Comparison of ENCODE assay signal across 1 cellular context in genomic region chr1:223844521-223844961, GRCh38.
TF ChIP-seq lines count a peak whose summit lies in the region.

No MANE protein-coding gene starts in this region.

TF ChIP-seq in K562, 482 proteins besides CTCF, POLR2A, EP300 and RAD21 (continued from another document and continues in another):
- TF ChIP-seq ZNF280A (IDR thresholded peaks at IDR 0.05; ENCODE audit: low read depth, partially characterized antibody) (no peak), MAFG (tag; conservative IDR thresholded peaks at IDR 0.05) (no peak), ZNF239 (CRISPR knock-in tag; IDR thresholded peaks at IDR 0.05) (no peak), MYC (IDR thresholded peaks at IDR 0.05; ENCODE audit: low read depth, low read length) (0 out of 2 replicates have a peak, but pooled peaks have one; percentile 28), MYC (CRISPR knock-in tag; IDR thresholded peaks at IDR 0.05; ENCODE audit: borderline replicate concordance, low read depth) (no peak), DPF2 (IDR thresholded peaks at IDR 0.05) (no peak), ZC3H11A (IDR thresholded peaks at IDR 0.05; ENCODE audit: low read depth, low read length) (no peak), ATF3 (IDR thresholded peaks at IDR 0.05) (0 out of 2 replicates have a peak, but pooled peaks have one; percentile 10), ATF3 (CRISPR knock-in tag; conservative IDR thresholded peaks at IDR 0.05) (no peak), FOXK1 (CRISPR knock-in tag; IDR thresholded peaks at IDR 0.05; ENCODE audit: borderline replicate concordance) (no peak), PPARD (CRISPR knock-in tag; IDR thresholded peaks at IDR 0.05) (no peak), ZNF431 (CRISPR knock-in tag; IDR thresholded peaks at IDR 0.05) (no peak), STAG1 (CRISPR knock-in tag; IDR thresholded peaks at IDR 0.05; ENCODE audit: borderline replicate concordance) (no peak), RAD51 (IDR thresholded peaks at IDR 0.05; ENCODE audit: borderline replicate concordance, low read depth) (no peak), CREB3L1 (IDR thresholded peaks at IDR 0.05; ENCODE audit: borderline replicate concordance, low read depth) (no peak), GTF2A2 (tag; IDR thresholded peaks at IDR 0.05) (no peak), ZNF584 (CRISPR knock-in tag; IDR thresholded peaks at IDR 0.05; ENCODE audit: low read depth) (no peak), CCAR2 (IDR thresholded peaks at IDR 0.05; ENCODE audit: low read depth, low read length) (no peak), RBBP5 (IDR thresholded peaks at IDR 0.05; ENCODE audit: borderline replicate concordance, insufficient read depth, low read length, poor library complexity, severe bottlenecking) (no peak), YY1 (IDR thresholded peaks at IDR 0.05; ENCODE audit: borderline replicate concordance in 1 of 3, control insufficient read depth in 1 of 3, extremely low read depth in 1 of 3, insufficient read depth in 3 of 3, insufficient read length in 1 of 3, insufficient replicate concordance in 2 of 3, low read depth in 1 of 3, low read length in 2 of 3) (peak in 1 of 3 experiments; percentile 75), CBFA2T2 (conservative IDR thresholded peaks at IDR 0.05) (no peak), GABPA (tag; conservative IDR thresholded peaks at IDR 0.05; ENCODE audit: low read depth) (no peak), L3MBTL2 (IDR thresholded peaks at IDR 0.05) (no peak), SMARCA5 (IDR thresholded peaks at IDR 0.05) (no peak), NR2F6 (CRISPR knock-in tag; IDR thresholded peaks at IDR 0.05) (no peak), JUND (IDR thresholded peaks at IDR 0.05; ENCODE audit: borderline replicate concordance, low read depth, low read length) (no peak), JUND (tag; IDR thresholded peaks at IDR 0.05; ENCODE audit: borderline replicate concordance, low read depth, low read length) (0 out of 3 replicates have a peak, but pooled peaks have one; percentile 34), TOE1 (IDR thresholded peaks at IDR 0.05; ENCODE audit: borderline replicate concordance) (no peak), TOE1 (CRISPR knock-in tag; IDR thresholded peaks at IDR 0.05; ENCODE audit: borderline replicate concordance, low read depth) (no peak), RBM39 (optimal IDR thresholded peaks at IDR 0.05; ENCODE audit: low read depth, low read length) (no peak), HNRNPLL (IDR thresholded peaks at IDR 0.05; ENCODE audit: low read depth, low read length, poor library complexity, severe bottlenecking) (no peak), ZFP1 (CRISPR knock-in tag; IDR thresholded peaks at IDR 0.05) (0 out of 2 replicates have a peak, but pooled peaks have one; percentile 18), ATF1 (CRISPR knock-in tag; IDR thresholded peaks at IDR 0.05) (no peak), ATF1 (tag; IDR thresholded peaks at IDR 0.05) (0 out of 2 replicates have a peak, but pooled peaks have one; percentile 5), FIP1L1 (IDR thresholded peaks at IDR 0.05; ENCODE audit: low read depth, low read length, poor library complexity, severe bottlenecking) (no peak), MAFK (IDR thresholded peaks at IDR 0.05; ENCODE audit: low read length) (no peak), FOXA3 (CRISPR knock-in tag; conservative IDR thresholded peaks at IDR 0.05 in 1 of 2, IDR thresholded peaks at IDR 0.05 in 1 of 2) (no peak), DLX4 (CRISPR knock-in tag; IDR thresholded peaks at IDR 0.05) (no peak), XRCC3 (IDR thresholded peaks at IDR 0.05) (no peak), VEZF1 (CRISPR knock-in tag; IDR thresholded peaks at IDR 0.05) (no peak), BHLHE40 (IDR thresholded peaks at IDR 0.05; ENCODE audit: low read length) (no peak), ZEB2 (IDR thresholded peaks at IDR 0.05) (no peak)
- TF ChIP-seq, protein P1, sequence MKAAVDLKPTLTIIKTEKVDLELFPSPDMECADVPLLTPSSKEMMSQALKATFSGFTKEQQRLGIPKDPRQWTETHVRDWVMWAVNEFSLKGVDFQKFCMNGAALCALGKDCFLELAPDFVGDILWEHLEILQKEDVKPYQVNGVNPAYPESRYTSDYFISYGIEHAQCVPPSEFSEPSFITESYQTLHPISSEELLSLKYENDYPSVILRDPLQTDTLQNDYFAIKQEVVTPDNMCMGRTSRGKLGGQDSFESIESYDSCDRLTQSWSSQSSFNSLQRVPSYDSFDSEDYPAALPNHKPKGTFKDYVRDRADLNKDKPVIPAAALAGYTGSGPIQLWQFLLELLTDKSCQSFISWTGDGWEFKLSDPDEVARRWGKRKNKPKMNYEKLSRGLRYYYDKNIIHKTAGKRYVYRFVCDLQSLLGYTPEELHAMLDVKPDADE (conservative IDR thresholded peaks at IDR 0.05; ENCODE audit: control insufficient read depth, low read depth, low read length), result no peak
- TF ChIP-seq, protein P2, sequence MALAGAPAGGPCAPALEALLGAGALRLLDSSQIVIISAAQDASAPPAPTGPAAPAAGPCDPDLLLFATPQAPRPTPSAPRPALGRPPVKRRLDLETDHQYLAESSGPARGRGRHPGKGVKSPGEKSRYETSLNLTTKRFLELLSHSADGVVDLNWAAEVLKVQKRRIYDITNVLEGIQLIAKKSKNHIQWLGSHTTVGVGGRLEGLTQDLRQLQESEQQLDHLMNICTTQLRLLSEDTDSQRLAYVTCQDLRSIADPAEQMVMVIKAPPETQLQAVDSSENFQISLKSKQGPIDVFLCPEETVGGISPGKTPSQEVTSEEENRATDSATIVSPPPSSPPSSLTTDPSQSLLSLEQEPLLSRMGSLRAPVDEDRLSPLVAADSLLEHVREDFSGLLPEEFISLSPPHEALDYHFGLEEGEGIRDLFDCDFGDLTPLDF (CRISPR knock-in tag; IDR thresholded peaks at IDR 0.05), result no peak
- TF ChIP-seq, protein P3, sequence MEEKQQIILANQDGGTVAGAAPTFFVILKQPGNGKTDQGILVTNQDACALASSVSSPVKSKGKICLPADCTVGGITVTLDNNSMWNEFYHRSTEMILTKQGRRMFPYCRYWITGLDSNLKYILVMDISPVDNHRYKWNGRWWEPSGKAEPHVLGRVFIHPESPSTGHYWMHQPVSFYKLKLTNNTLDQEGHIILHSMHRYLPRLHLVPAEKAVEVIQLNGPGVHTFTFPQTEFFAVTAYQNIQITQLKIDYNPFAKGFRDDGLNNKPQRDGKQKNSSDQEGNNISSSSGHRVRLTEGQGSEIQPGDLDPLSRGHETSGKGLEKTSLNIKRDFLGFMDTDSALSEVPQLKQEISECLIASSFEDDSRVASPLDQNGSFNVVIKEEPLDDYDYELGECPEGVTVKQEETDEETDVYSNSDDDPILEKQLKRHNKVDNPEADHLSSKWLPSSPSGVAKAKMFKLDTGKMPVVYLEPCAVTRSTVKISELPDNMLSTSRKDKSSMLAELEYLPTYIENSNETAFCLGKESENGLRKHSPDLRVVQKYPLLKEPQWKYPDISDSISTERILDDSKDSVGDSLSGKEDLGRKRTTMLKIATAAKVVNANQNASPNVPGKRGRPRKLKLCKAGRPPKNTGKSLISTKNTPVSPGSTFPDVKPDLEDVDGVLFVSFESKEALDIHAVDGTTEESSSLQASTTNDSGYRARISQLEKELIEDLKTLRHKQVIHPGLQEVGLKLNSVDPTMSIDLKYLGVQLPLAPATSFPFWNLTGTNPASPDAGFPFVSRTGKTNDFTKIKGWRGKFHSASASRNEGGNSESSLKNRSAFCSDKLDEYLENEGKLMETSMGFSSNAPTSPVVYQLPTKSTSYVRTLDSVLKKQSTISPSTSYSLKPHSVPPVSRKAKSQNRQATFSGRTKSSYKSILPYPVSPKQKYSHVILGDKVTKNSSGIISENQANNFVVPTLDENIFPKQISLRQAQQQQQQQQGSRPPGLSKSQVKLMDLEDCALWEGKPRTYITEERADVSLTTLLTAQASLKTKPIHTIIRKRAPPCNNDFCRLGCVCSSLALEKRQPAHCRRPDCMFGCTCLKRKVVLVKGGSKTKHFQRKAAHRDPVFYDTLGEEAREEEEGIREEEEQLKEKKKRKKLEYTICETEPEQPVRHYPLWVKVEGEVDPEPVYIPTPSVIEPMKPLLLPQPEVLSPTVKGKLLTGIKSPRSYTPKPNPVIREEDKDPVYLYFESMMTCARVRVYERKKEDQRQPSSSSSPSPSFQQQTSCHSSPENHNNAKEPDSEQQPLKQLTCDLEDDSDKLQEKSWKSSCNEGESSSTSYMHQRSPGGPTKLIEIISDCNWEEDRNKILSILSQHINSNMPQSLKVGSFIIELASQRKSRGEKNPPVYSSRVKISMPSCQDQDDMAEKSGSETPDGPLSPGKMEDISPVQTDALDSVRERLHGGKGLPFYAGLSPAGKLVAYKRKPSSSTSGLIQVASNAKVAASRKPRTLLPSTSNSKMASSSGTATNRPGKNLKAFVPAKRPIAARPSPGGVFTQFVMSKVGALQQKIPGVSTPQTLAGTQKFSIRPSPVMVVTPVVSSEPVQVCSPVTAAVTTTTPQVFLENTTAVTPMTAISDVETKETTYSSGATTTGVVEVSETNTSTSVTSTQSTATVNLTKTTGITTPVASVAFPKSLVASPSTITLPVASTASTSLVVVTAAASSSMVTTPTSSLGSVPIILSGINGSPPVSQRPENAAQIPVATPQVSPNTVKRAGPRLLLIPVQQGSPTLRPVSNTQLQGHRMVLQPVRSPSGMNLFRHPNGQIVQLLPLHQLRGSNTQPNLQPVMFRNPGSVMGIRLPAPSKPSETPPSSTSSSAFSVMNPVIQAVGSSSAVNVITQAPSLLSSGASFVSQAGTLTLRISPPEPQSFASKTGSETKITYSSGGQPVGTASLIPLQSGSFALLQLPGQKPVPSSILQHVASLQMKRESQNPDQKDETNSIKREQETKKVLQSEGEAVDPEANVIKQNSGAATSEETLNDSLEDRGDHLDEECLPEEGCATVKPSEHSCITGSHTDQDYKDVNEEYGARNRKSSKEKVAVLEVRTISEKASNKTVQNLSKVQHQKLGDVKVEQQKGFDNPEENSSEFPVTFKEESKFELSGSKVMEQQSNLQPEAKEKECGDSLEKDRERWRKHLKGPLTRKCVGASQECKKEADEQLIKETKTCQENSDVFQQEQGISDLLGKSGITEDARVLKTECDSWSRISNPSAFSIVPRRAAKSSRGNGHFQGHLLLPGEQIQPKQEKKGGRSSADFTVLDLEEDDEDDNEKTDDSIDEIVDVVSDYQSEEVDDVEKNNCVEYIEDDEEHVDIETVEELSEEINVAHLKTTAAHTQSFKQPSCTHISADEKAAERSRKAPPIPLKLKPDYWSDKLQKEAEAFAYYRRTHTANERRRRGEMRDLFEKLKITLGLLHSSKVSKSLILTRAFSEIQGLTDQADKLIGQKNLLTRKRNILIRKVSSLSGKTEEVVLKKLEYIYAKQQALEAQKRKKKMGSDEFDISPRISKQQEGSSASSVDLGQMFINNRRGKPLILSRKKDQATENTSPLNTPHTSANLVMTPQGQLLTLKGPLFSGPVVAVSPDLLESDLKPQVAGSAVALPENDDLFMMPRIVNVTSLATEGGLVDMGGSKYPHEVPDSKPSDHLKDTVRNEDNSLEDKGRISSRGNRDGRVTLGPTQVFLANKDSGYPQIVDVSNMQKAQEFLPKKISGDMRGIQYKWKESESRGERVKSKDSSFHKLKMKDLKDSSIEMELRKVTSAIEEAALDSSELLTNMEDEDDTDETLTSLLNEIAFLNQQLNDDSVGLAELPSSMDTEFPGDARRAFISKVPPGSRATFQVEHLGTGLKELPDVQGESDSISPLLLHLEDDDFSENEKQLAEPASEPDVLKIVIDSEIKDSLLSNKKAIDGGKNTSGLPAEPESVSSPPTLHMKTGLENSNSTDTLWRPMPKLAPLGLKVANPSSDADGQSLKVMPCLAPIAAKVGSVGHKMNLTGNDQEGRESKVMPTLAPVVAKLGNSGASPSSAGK (IDR thresholded peaks at IDR 0.05), result no peak
- TF ChIP-seq, protein P4, sequence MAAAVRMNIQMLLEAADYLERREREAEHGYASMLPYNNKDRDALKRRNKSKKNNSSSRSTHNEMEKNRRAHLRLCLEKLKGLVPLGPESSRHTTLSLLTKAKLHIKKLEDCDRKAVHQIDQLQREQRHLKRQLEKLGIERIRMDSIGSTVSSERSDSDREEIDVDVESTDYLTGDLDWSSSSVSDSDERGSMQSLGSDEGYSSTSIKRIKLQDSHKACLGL (CRISPR knock-in tag; IDR thresholded peaks at IDR 0.05; ENCODE audit: borderline replicate concordance, poor library complexity, severe bottlenecking), result no peak
